ENCODE assay signal across 27 cellular contexts in the genomic region with DNA sequence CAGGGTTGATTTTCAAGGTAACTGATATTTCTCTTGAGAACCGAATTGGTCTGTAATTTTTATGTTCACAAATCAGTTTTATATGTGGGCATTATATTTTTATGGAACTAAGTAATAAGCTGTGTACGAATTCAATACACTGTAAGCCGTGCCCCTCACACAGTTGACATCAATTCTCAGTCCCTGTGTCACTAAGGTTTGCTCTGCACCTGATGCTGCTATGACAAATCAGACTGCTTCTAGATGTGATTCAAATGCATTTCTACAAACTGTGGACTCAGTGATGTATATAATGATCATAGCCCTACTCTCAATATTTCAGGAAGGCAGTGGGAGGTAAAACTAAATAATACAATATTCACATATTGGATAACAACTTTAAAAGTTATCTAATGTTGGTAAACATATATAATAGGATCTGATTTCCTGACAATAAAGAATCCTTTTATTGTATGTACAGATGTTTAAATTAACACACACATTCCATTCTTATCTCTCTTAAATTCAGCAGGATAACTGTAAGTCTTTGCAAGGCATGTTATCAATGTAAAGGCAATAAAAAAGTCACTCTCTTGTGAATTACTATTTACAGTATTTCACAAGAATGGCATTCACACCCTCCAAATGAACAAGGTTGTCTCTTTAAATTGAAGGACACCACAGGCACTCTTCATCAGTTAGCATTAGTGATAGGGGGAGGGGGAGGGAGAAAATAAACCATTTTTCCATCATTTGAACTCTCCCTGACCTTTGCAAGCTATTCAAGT.
"Had no signal": no experiment of that assay in that cellular context is flagged by ENCODE, and none has a peak within 500 bp of the region (broad histone marks: within the 10 kb centered on the region; RNA-seq: fewer than 3 reads in every experiment).

No MANE protein-coding gene starts in this region.

- H3K27me3 Mint-ChIP-seq: activated CD4-positive, alpha-beta memory T cell treated with anti-CD3 and anti-CD28 coated beads for 36 hours; activated CD4-positive, alpha-beta T cell treated with anti-CD3 and anti-CD28 coated beads for 36 hours; activated CD4-positive, alpha-beta T cell treated with anti-CD3 and anti-CD28 coated beads, Interleukin-2, amount 10 ng/mL, durations not matched to agents 24 days and 14 days; activated CD8-positive, alpha-beta memory T cell treated with anti-CD3 and anti-CD28 coated beads, Interleukin-2, amount 10 ng/mL, durations not matched to agents 7 days and 5 days; activated naive CD8-positive, alpha-beta T cell; effector memory CD8-positive, alpha-beta T cell had no signal

- H3K36me3 Mint-ChIP-seq: activated CD4-positive, alpha-beta memory T cell treated with anti-CD3 and anti-CD28 coated beads for 36 hours; activated CD8-positive, alpha-beta memory T cell treated with anti-CD3 and anti-CD28 coated beads, Interleukin-2, amount 10 ng/mL, durations not matched to agents 7 days and 5 days; activated naive CD8-positive, alpha-beta T cell had no signal

- H3K36me3 ChIP-seq: esophagus muscularis mucosa, gastroesophageal sphincter had no signal

- H3K4me3 ChIP-seq: esophagus muscularis mucosa, gastroesophageal sphincter had no signal

- H3K27me3 ChIP-seq: esophagus muscularis mucosa, gastroesophageal sphincter had no signal

- H3K4me1 Mint-ChIP-seq: activated CD4-positive, alpha-beta T cell treated with anti-CD3 and anti-CD28 coated beads for 36 hours; activated CD4-positive, alpha-beta T cell treated with anti-CD3 and anti-CD28 coated beads, Interleukin-2, amount 10 ng/mL, durations not matched to agents 24 days and 14 days; activated CD8-positive, alpha-beta memory T cell treated with anti-CD3 and anti-CD28 coated beads, Interleukin-2, amount 10 ng/mL, durations not matched to agents 7 days and 5 days had no signal

- H3K27ac Mint-ChIP-seq: activated CD4-positive, alpha-beta memory T cell treated with anti-CD3 and anti-CD28 coated beads for 36 hours; activated CD4-positive, alpha-beta T cell treated with anti-CD3 and anti-CD28 coated beads for 36 hours; activated CD4-positive, alpha-beta T cell treated with anti-CD3 and anti-CD28 coated beads, Interleukin-2, amount 10 ng/mL, durations not matched to agents 24 days and 14 days; activated CD8-positive, alpha-beta memory T cell treated with anti-CD3 and anti-CD28 coated beads, Interleukin-2, amount 10 ng/mL, durations not matched to agents 7 days and 5 days; activated CD8-positive, alpha-beta T cell treated with anti-CD3 and anti-CD28 coated beads, Interleukin-2, amount 10 ng/mL, durations not matched to agents 7 days and 5 days; activated naive CD8-positive, alpha-beta T cell; activated T-helper 1 cell treated with anti-CD3 and anti-CD28 coated beads, Interleukin-12 subunit alpha, Interleukin-12 subunit beta, Interleukin-2, Interleukin-4 antibody, amounts not matched to agents 30 ng/mL and 10 ng/mL and 1 ng/mL, durations not matched to agents 14 hours and 24 hours and 36 hours; activated T-helper 2 cell treated with anti-CD3 and anti-CD28 coated beads, Interferon-gamma antibody, Interleukin-2, Interleukin-4, amounts not matched to agents 10 μg/mL and 5 μg/mL and 100 μg/mL, durations not matched to agents 14 hours and 24 hours and 36 hours; effector memory CD8-positive, alpha-beta T cell had no signal

- ATAC-seq: activated CD4-positive, alpha-beta T cell treated with anti-CD3 and anti-CD28 coated beads for 36 hours; activated CD8-positive, alpha-beta memory T cell treated with anti-CD3 and anti-CD28 coated beads, Interleukin-2, amount 10 ng/mL, durations not matched to agents 7 days and 5 days; activated CD8-positive, alpha-beta T cell treated with anti-CD3 and anti-CD28 coated beads, Interleukin-2, amount 10 ng/mL, durations not matched to agents 7 days and 5 days; effector memory CD8-positive, alpha-beta T cell; gastroesophageal sphincter had no signal

- H3K9me3 ChIP-seq: esophagus muscularis mucosa, gastroesophageal sphincter had no signal

- H3K4me3 Mint-ChIP-seq: activated CD4-positive, alpha-beta memory T cell treated with anti-CD3 and anti-CD28 coated beads for 36 hours; activated CD4-positive, alpha-beta T cell treated with anti-CD3 and anti-CD28 coated beads for 36 hours; activated CD4-positive, alpha-beta T cell treated with anti-CD3 and anti-CD28 coated beads, Interleukin-2, amount 10 ng/mL, durations not matched to agents 24 days and 14 days; activated CD8-positive, alpha-beta memory T cell treated with anti-CD3 and anti-CD28 coated beads, Interleukin-2, amount 10 ng/mL, durations not matched to agents 7 days and 5 days; activated CD8-positive, alpha-beta T cell treated with anti-CD3 and anti-CD28 coated beads, Interleukin-2, amount 10 ng/mL, durations not matched to agents 7 days and 5 days; activated naive CD8-positive, alpha-beta T cell; activated T-helper 1 cell treated with anti-CD3 and anti-CD28 coated beads, Interleukin-12 subunit alpha, Interleukin-12 subunit beta, Interleukin-2, Interleukin-4 antibody, amounts not matched to agents 30 ng/mL and 10 ng/mL and 1 ng/mL, durations not matched to agents 14 hours and 24 hours and 36 hours; effector memory CD8-positive, alpha-beta T cell had no signal

- H3K4me1 ChIP-seq: esophagus muscularis mucosa, gastroesophageal sphincter had no signal

- DNase-seq: activated CD4-positive, alpha-beta memory T cell treated with anti-CD3 and anti-CD28 coated beads for 36 hours; activated CD4-positive, alpha-beta T cell treated with anti-CD3 and anti-CD28 coated beads for 36 hours; activated CD4-positive, alpha-beta T cell treated with anti-CD3 and anti-CD28 coated beads, Interleukin-2, amount 10 ng/mL, durations not matched to agents 24 days and 14 days; activated CD4-positive, CD25-positive, alpha-beta regulatory T cell; activated CD4-positive, CD25-positive, alpha-beta regulatory T cell treated with anti-CD3 and anti-CD28 coated beads, Interleukin-2, amount 50 U/mL, for 72 hours; activated CD8-positive, alpha-beta memory T cell treated with anti-CD3 and anti-CD28 coated beads, Interleukin-2, amount 10 ng/mL, durations not matched to agents 7 days and 5 days; activated CD8-positive, alpha-beta memory T cell treated with anti-CD3 and anti-CD28 coated beads, Interleukin-2, amount 50 U/mL, for 4 hours; activated CD8-positive, alpha-beta T cell treated with anti-CD3 and anti-CD28 coated beads, Interleukin-2, amount 10 ng/mL, durations not matched to agents 7 days and 5 days; activated effector memory CD4-positive, alpha-beta T cell treated with anti-CD3 and anti-CD28 coated beads, Interleukin-2, amount 50 U/mL, for 16 hours; activated naive CD4-positive, alpha-beta T cell treated with anti-CD3 and anti-CD28 coated beads, Interleukin-2, amount 50 U/mL, for 16 hours; activated T-cell treated with anti-CD3 and anti-CD28 coated beads, Interleukin-2, amount 50 U/mL, for 1 hour; activated T-cell treated with anti-CD3 and anti-CD28 coated beads, Interleukin-2, amount 50 U/mL, for 48 hours; amniotic stem cell; anterior cingulate cortex; caudate nucleus; cortex of kidney; dermis blood vessel endothelial cell; effector CD4-positive, alpha-beta T cell; effector memory CD8-positive, alpha-beta T cell; erythroblast; foreskin melanocyte; T-helper 2 cell had no signal

- H3K27ac ChIP-seq: esophagus muscularis mucosa, gastroesophageal sphincter had no signal

- H3K9me3 Mint-ChIP-seq: activated CD4-positive, alpha-beta memory T cell treated with anti-CD3 and anti-CD28 coated beads for 36 hours; activated CD4-positive, alpha-beta T cell treated with anti-CD3 and anti-CD28 coated beads, Interleukin-2, amount 10 ng/mL, durations not matched to agents 24 days and 14 days; activated T-helper 1 cell treated with anti-CD3 and anti-CD28 coated beads, Interleukin-12 subunit alpha, Interleukin-12 subunit beta, Interleukin-2, Interleukin-4 antibody, amounts not matched to agents 30 ng/mL and 10 ng/mL and 1 ng/mL, durations not matched to agents 14 hours and 24 hours and 36 hours; activated T-helper 2 cell treated with anti-CD3 and anti-CD28 coated beads, Interferon-gamma antibody, Interleukin-2, Interleukin-4, amounts not matched to agents 10 μg/mL and 5 μg/mL and 100 μg/mL, durations not matched to agents 14 hours and 24 hours and 36 hours; effector memory CD8-positive, alpha-beta T cell had no signal
